In the genomic region with DNA sequence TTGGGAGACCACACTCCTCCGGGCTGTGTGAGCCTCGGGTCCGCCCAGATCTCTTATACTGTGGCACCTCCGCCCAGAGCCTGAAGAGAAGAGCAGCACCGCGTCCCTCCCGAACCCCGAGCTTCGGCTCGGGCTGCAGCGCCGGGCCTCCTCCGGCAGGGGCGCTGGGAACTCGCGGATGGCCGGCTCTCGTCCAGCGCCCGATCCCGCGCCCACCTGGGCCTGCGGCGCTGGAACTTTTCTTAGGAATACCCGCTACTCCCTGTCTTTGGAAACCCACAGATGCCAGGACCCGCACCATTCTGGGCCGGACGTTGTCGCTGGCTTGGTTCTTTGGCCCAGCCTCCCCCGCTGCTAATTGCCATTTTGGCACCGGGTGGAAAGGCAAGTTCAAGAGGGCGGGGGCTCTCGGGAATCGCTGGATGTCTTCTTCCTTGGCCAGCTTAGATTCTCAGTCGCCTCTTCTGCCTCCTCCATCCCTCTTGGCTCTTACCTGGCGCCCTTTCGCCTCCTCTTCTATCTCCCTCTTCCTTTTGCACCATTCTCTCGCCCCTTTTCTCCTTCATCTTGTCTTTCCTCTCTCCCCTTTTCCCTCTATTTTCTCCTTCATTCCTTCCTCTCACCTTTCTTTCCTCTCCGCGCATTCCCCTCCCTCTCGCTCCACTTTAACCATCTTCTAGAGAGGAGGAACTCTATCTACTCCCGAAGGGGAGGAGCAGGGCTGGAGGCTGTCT, we compare ENCODE assay signal across 9 cellular contexts. TPM values are rescaled to one million over a fixed set of nuclear protein-coding genes. Genes with fewer than 3 reads are reported as not detected.
DNase-seq lines count a peak whose midpoint lies in the region; TF ChIP-seq lines count a peak whose summit lies in the region.
"Had no signal": no experiment of that assay in that cellular context is flagged by ENCODE, and none has a peak within 500 bp of the region (broad histone marks: within the 10 kb centered on the region; RNA-seq: fewer than 3 reads in every experiment).

No MANE protein-coding gene starts in this region.

- peaks cover 0 to 67% of the 10 kb centered on the region in 2 donors for H3K27me3 ChIP-seq in tibial artery

- no peaks in the 10 kb centered on the region for H3K36me3 ChIP-seq in tibial artery

- no peaks in the 10 kb centered on the region for H3K9me3 ChIP-seq in tibial artery

- peaks cover 26% of the 10 kb centered on the region for H3K27me3 Mint-ChIP-seq in glutamatergic neuron (ENCODE audit: unreplicated experiment)

- TF ChIP-seq CTCF in GM13976 (IDR thresholded peaks at IDR 0.05; ENCODE audit: borderline replicate concordance, control extremely low read depth, extremely low read depth, insufficient read depth, missing control alignments): peak; percentile 25
- TF ChIP-seq CTCF in glutamatergic neuron (IDR thresholded peaks at IDR 0.05; ENCODE audit: partially characterized antibody, unreplicated experiment): peak; percentile 90
- TF ChIP-seq CTCF in tibial artery (IDR thresholded peaks at IDR 0.05): no peak

- no peak overlapping the region for H3K27ac Mint-ChIP-seq in glutamatergic neuron (ENCODE audit: unreplicated experiment)

- peak overlapping the region; percentile 88 for H3K4me3 Mint-ChIP-seq in glutamatergic neuron (ENCODE audit: unreplicated experiment)

- H3K4me1 ChIP-seq in tibial artery: peaks cover 0 to 45% (median 19%) of the 10 kb centered on the region in 4 donors

- H3K27ac ChIP-seq in tibial artery: no peak overlapping the region

- peaks cover 6% of the 10 kb centered on the region for H3K9me3 Mint-ChIP-seq in glutamatergic neuron (ENCODE audit: unreplicated experiment)

- peak; percentile 49 for DNase-seq in GM13976 (ENCODE audit: low spot score)
- peak; percentile 20 for DNase-seq in NCI-H460 (ENCODE audit: extremely low read depth, low read depth)
- peak; percentile 79 for DNase-seq in glutamatergic neuron
- peak; percentile 88 for DNase-seq in retina
- DNase-seq in tibial artery: no peak
- DNase-seq in NCI-H2029 treated with DMSO at 0.1 percent for 48 hours (lab: John Stamatoyannopoulos, UW): no peak
- DNase-seq in stimulated activated CD4-positive, alpha-beta T cell treated with anti-CD3 and anti-CD28 coated beads, Interleukin-2, amount 100 ng/mL, for 48 hours: no peak
- DNase-seq in stimulated activated CD4-positive, alpha-beta T cell treated with anti-CD3 and anti-CD28 coated beads, Interleukin-2, amount 100 ng/mL, for 24 hours: no peak

- no peak overlapping the region for H3K4me3 ChIP-seq in tibial artery

- intact Hi-C loops in tibial artery (cut with DNase I; ENCODE audit: low total_unique reads): no loop called here

- peaks cover 6% of the 10 kb centered on the region for H3K4me1 Mint-ChIP-seq in glutamatergic neuron (ENCODE audit: low read depth, unreplicated experiment)

- in situ Hi-C loops in GM13976 (cut with MboI; ENCODE audit: low sequenced_read_pairs, unreplicated experiment): no loop called here

- H3K36me3 Mint-ChIP-seq in glutamatergic neuron (ENCODE audit: unreplicated experiment): peaks cover 11% of the 10 kb centered on the region

RNA-seq across cellular contexts. Expression of a gene that starts 2.1 kb away (rescaled TPM):
- total RNA-seq in NCI-H460 (2014; rRNA removed; shearing (Covaris generic)): not detected in 2 replicates
- not detected in 2 replicates for polyA plus RNA-seq in NCI-H460 (2014; cell fraction: nucleus; rRNA removed)
- 2.0 TPM for total RNA-seq in glutamatergic neuron (ENCODE audit: unreplicated experiment)
- total RNA-seq: activated CD8-positive, alpha-beta memory T cell treated with anti-CD3 and anti-CD28 coated beads for 36 hours had no signal

Comparison
In these comparisons a context has a peak if more than half of its experiments do, and no peak if none do; other contexts are left out.
1. DNase-seq: peak in GM13976 (single experiment), NCI-H460 (single experiment), glutamatergic neuron (single experiment) and retina (single experiment); none in tibial artery (0 of 2), NCI-H2029 treated with DMSO at 0.1 percent for 48 hours (single experiment), stimulated activated CD4-positive, alpha-beta T cell treated with anti-CD3 and anti-CD28 coated beads, Interleukin-2, amount 100 ng/mL, for 48 hours (0 of 2) and stimulated activated CD4-positive, alpha-beta T cell treated with anti-CD3 and anti-CD28 coated beads, Interleukin-2, amount 100 ng/mL, for 24 hours (0 of 2).
2. CTCF ChIP-seq: peak in GM13976 (single experiment) and glutamatergic neuron (single experiment); none in tibial artery (0 of 2).